ENCODE assay signal across 14 cellular contexts in genomic region chr2:227627769-227628168, GRCh38. TPM values are rescaled to one million over a fixed set of nuclear protein-coding genes. Genes with fewer than 3 reads are reported as not detected.
A peak's percentile ranks its signal among the peaks of the same experiment; 100 is the strongest.
DNase-seq lines count a peak whose midpoint lies in the region; ATAC-seq and TF ChIP-seq lines count a peak whose summit lies in the region.
"Had no signal": no experiment of that assay in that cellular context is flagged by ENCODE, and none has a peak within 500 bp of the region (broad histone marks: within the 10 kb centered on the region; RNA-seq: fewer than 3 reads in every experiment).

No MANE protein-coding gene starts in this region.

- H3K4me1 ChIP-seq in Caco-2 = no peaks in the 10 kb centered on the region
- H3K4me1 ChIP-seq in esophagus muscularis mucosa = no peaks in the 10 kb centered on the region
- H3K4me1 ChIP-seq: ascending aorta had no signal

- intact Hi-C loops in Caco-2 (cut with micrococcal nuclease; ENCODE audit: unreplicated experiment) = no loop called here
- intact Hi-C loops in esophagus muscularis mucosa (cut with DNase I) = no loop called here

- H3K27me3 Mint-ChIP-seq in activated naive CD8-positive, alpha-beta T cell treated with anti-CD3 and anti-CD28 coated beads, Interleukin-2, amount 50 U/mL, for 24 hours = peaks cover 21% of the 10 kb centered on the region
- peaks cover 24% of the 10 kb centered on the region for H3K27me3 Mint-ChIP-seq in activated naive CD8-positive, alpha-beta T cell treated with anti-CD3 and anti-CD28 coated beads for 36 hours
- H3K27me3 Mint-ChIP-seq in Caco-2 (ENCODE audit: insufficient read depth, unreplicated experiment) = no peaks in the 10 kb centered on the region

- H3K36me3 Mint-ChIP-seq in activated naive CD8-positive, alpha-beta T cell treated with anti-CD3 and anti-CD28 coated beads, Interleukin-2, amount 50 U/mL, for 24 hours (ENCODE audit: low read depth) = no peaks in the 10 kb centered on the region
- no peaks in the 10 kb centered on the region for H3K36me3 Mint-ChIP-seq in activated naive CD8-positive, alpha-beta T cell treated with anti-CD3 and anti-CD28 coated beads for 36 hours
- no peaks in the 10 kb centered on the region for H3K36me3 Mint-ChIP-seq in Caco-2 (ENCODE audit: insufficient read depth, unreplicated experiment)

- DNase-seq in activated naive CD8-positive, alpha-beta T cell treated with anti-CD3 and anti-CD28 coated beads, Interleukin-2, amount 50 U/mL, for 24 hours = no peak
- no peak for DNase-seq in activated naive CD8-positive, alpha-beta T cell treated with anti-CD3 and anti-CD28 coated beads for 36 hours
- no peak for DNase-seq in ecto neural progenitor cell (ENCODE audit: low spot score)
- DNase-seq in Caco-2 = no peak
- no peak for DNase-seq in mucosa of gallbladder (ENCODE audit: low spot score)
- DNase-seq in esophagus muscularis mucosa (ENCODE audit: extremely low spot score) = no peak
- DNase-seq: activated CD4-positive, alpha-beta T cell treated with anti-CD3 and anti-CD28 coated beads, Interleukin-2, amount 10 ng/mL, durations not matched to agents 7 days and 5 days; NCI-H510A treated with DMSO at 0.1 percent for 48 hours had no signal

- H3K4me1 Mint-ChIP-seq in activated naive CD8-positive, alpha-beta T cell treated with anti-CD3 and anti-CD28 coated beads, Interleukin-2, amount 50 U/mL, for 24 hours = no peaks in the 10 kb centered on the region
- peaks cover 2% of the 10 kb centered on the region for H3K4me1 Mint-ChIP-seq in activated naive CD8-positive, alpha-beta T cell treated with anti-CD3 and anti-CD28 coated beads for 36 hours
- peaks cover 8% of the 10 kb centered on the region for H3K4me1 Mint-ChIP-seq in Caco-2 (ENCODE audit: low read depth, unreplicated experiment)
- H3K4me1 Mint-ChIP-seq: activated CD4-positive, alpha-beta T cell treated with anti-CD3 and anti-CD28 coated beads, Interleukin-2, amount 10 ng/mL, durations not matched to agents 7 days and 5 days had no signal

- no peak for TF ChIP-seq CTCF in Caco-2 (IDR thresholded peaks at IDR 0.05; ENCODE audit: insufficient read depth in 1 of 2, low read depth in 1 of 2, low read length in 1 of 2, severe bottlenecking in 1 of 2, unreplicated experiment in 1 of 2)
- TF ChIP-seq CTCF in esophagus muscularis mucosa (IDR thresholded peaks at IDR 0.05) = no peak

- H3K27me3 ChIP-seq in Caco-2 (replicated peaks; ENCODE audit: control insufficient read depth, insufficient read depth, low read length) (no peaks in the 10 kb centered on the region), esophagus muscularis mucosa (peaks cover 0 to 6% (median 0%) of the 10 kb centered on the region in 4 donors)
- H3K27me3 ChIP-seq: ascending aorta had no signal

- no peak overlapping the region for H3K27ac ChIP-seq in esophagus muscularis mucosa (replicated peaks in 1 of 4)
- H3K27ac ChIP-seq: ascending aorta, SJSA1 had no signal

- H3K4me3 ChIP-seq in Caco-2 (ENCODE audit: low read depth, low read length) = no peak overlapping the region
- no peak overlapping the region for H3K4me3 ChIP-seq in esophagus muscularis mucosa
- H3K4me3 ChIP-seq: ascending aorta, SJSA1 had no signal

- BruUV-seq in Caco-2 (replicated peaks; lab: Mats Ljungman, UMichigan) = no TSS peak

- POLR2A ChIA-PET in Caco-2 (lab: Charles Lee) = no interaction called here

- 85% methylated on average over 3 of the region's 3 CpGs for WGBS in esophagus muscularis mucosa

- TF ChIP-seq POLR2A in esophagus muscularis mucosa (IDR thresholded peaks at IDR 0.05; ENCODE audit: low read depth) = no peak

- H3K4me3 Mint-ChIP-seq in activated naive CD8-positive, alpha-beta T cell treated with anti-CD3 and anti-CD28 coated beads, Interleukin-2, amount 50 U/mL, for 24 hours = no peak overlapping the region
- no peak overlapping the region for H3K4me3 Mint-ChIP-seq in activated naive CD8-positive, alpha-beta T cell treated with anti-CD3 and anti-CD28 coated beads for 36 hours
- H3K4me3 Mint-ChIP-seq in Caco-2 (ENCODE audit: unreplicated experiment) = no peak overlapping the region
- H3K4me3 Mint-ChIP-seq: activated CD4-positive, alpha-beta T cell treated with anti-CD3 and anti-CD28 coated beads, Interleukin-2, amount 10 ng/mL, durations not matched to agents 7 days and 5 days had no signal

- no peak for TF ChIP-seq EP300 in esophagus muscularis mucosa (IDR thresholded peaks at IDR 0.05)

- CTCF ChIA-PET in Caco-2 (lab: Charles Lee) = no interaction called here

- H3K9me3 Mint-ChIP-seq in activated naive CD8-positive, alpha-beta T cell treated with anti-CD3 and anti-CD28 coated beads, Interleukin-2, amount 50 U/mL, for 24 hours = no peaks in the 10 kb centered on the region
- no peaks in the 10 kb centered on the region for H3K9me3 Mint-ChIP-seq in activated naive CD8-positive, alpha-beta T cell treated with anti-CD3 and anti-CD28 coated beads for 36 hours
- H3K9me3 Mint-ChIP-seq in Caco-2 (ENCODE audit: unreplicated experiment) = peaks cover 15% of the 10 kb centered on the region
- H3K9me3 Mint-ChIP-seq: activated CD4-positive, alpha-beta T cell treated with anti-CD3 and anti-CD28 coated beads, Interleukin-2, amount 10 ng/mL, durations not matched to agents 7 days and 5 days had no signal

- no peak overlapping the region for H3K27ac Mint-ChIP-seq in activated naive CD8-positive, alpha-beta T cell treated with anti-CD3 and anti-CD28 coated beads, Interleukin-2, amount 50 U/mL, for 24 hours
- no peak overlapping the region for H3K27ac Mint-ChIP-seq in activated naive CD8-positive, alpha-beta T cell treated with anti-CD3 and anti-CD28 coated beads for 36 hours
- no peak overlapping the region for H3K27ac Mint-ChIP-seq in Caco-2 (ENCODE audit: unreplicated experiment)
- H3K27ac Mint-ChIP-seq: activated CD4-positive, alpha-beta T cell treated with anti-CD3 and anti-CD28 coated beads, Interleukin-2, amount 10 ng/mL, durations not matched to agents 7 days and 5 days had no signal

- no peaks in the 10 kb centered on the region for H3K36me3 ChIP-seq in Caco-2 (ENCODE audit: control insufficient read depth, insufficient read depth, low read length)
- no peaks in the 10 kb centered on the region for H3K36me3 ChIP-seq in esophagus muscularis mucosa
- H3K36me3 ChIP-seq: ascending aorta, SJSA1 had no signal

- peak; percentile 69 for ATAC-seq in activated naive CD8-positive, alpha-beta T cell treated with anti-CD3 and anti-CD28 coated beads, Interleukin-2, amount 50 U/mL, for 24 hours
- ATAC-seq in GM21576 (IDR thresholded peaks at IDR 0.05; ENCODE audit: unreplicated experiment) = peak; percentile 89
- peak; percentile 95 for ATAC-seq in HG03135 (IDR thresholded peaks at IDR 0.05; ENCODE audit: unreplicated experiment)
- ATAC-seq: HCT116 had no signal

- H3K9me3 ChIP-seq in Caco-2 (no peaks in the 10 kb centered on the region), esophagus muscularis mucosa (no peaks in the 10 kb centered on the region)
- H3K9me3 ChIP-seq: ascending aorta, SJSA1 had no signal

RNA-seq across cellular contexts. Expression of gene SCYGR4, which starts 10.5 kb away (rescaled TPM):
- not detected for total RNA-seq in activated naive CD8-positive, alpha-beta T cell treated with anti-CD3 and anti-CD28 coated beads for 36 hours
- total RNA-seq in Caco-2 (2022) (not detected in 2 replicates), mucosa of gallbladder (not detected), esophagus muscularis mucosa (not detected)
- total RNA-seq: activated CD4-positive, alpha-beta T cell treated with anti-CD3 and anti-CD28 coated beads, Interleukin-2, amount 10 ng/mL, durations not matched to agents 7 days and 5 days; ascending aorta; MCF 10A; SJSA1 had no signal

RNA-seq across cellular contexts. Expression of gene SCYGR3, which starts 13.1 kb away (rescaled TPM):
- not detected for total RNA-seq in activated naive CD8-positive, alpha-beta T cell treated with anti-CD3 and anti-CD28 coated beads for 36 hours
- total RNA-seq in Caco-2 (2022) = not detected in 2 replicates
- not detected for total RNA-seq in mucosa of gallbladder
- total RNA-seq in esophagus muscularis mucosa = not detected
- total RNA-seq: activated CD4-positive, alpha-beta T cell treated with anti-CD3 and anti-CD28 coated beads, Interleukin-2, amount 10 ng/mL, durations not matched to agents 7 days and 5 days; ascending aorta; MCF 10A; SJSA1 had no signal

RNA-seq across cellular contexts. Expression of gene SCYGR2, which starts 29.1 kb away (rescaled TPM):
- not detected for total RNA-seq in activated naive CD8-positive, alpha-beta T cell treated with anti-CD3 and anti-CD28 coated beads for 36 hours
- total RNA-seq in Caco-2 (2022) (not detected in 2 replicates), mucosa of gallbladder (not detected), esophagus muscularis mucosa (not detected)
- total RNA-seq: activated CD4-positive, alpha-beta T cell treated with anti-CD3 and anti-CD28 coated beads, Interleukin-2, amount 10 ng/mL, durations not matched to agents 7 days and 5 days; ascending aorta; MCF 10A; SJSA1 had no signal

RNA-seq across cellular contexts. Expression of gene SCYGR5, which starts 38.8 kb away (rescaled TPM):
- not detected for total RNA-seq in activated naive CD8-positive, alpha-beta T cell treated with anti-CD3 and anti-CD28 coated beads for 36 hours
- not detected in 2 replicates for total RNA-seq in Caco-2 (2022)
- total RNA-seq in mucosa of gallbladder = not detected
- not detected for total RNA-seq in esophagus muscularis mucosa
- total RNA-seq: activated CD4-positive, alpha-beta T cell treated with anti-CD3 and anti-CD28 coated beads, Interleukin-2, amount 10 ng/mL, durations not matched to agents 7 days and 5 days; ascending aorta; MCF 10A; SJSA1 had no signal
